15 cellular contexts compared by ENCODE assay signal in the genomic region with DNA sequence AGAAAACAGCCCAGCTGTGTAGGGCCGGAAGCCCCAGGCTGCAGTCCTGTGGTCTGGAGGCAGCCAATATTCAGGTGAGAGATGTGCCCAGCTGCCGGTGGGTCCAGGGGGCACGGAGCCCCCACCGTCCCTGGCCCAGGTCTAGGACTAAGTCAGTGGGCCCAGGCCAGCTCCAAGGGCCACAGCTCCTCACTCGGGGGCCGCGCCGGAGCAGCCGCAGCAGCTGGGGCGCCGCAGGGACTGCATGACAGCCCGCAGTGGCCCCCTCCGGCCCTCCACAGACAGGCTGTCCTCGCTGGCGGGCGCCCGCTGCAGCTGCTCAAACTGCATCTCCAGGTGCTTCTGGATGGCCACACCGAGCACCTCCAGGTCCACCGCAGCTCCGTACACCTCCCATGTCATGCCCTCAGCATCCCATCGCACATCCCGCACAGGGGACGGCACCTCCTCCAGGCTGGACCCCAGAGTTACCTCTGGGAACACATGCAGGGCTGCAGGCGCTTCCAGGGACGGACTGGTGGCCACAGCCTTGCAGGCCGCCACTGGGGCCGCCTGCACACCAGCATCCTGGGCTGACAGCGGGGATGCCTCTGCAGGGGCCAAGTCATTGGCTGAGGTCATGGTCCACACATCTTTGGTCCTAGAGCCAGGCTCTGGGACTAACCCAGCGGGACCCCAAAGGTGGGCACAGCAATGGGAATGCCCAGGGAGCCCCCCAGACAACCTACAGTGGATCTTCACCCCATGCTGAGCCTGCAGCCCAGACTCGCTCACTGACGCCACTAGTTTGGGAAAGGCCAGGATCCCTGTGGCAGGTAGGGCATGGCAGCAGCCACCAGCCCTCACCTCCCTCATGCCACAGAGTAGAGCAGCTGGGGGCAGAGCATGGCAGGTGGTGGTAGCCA. TPM values are rescaled to one million over a fixed set of nuclear protein-coding genes. Genes with fewer than 3 reads are reported as not detected.
A peak's percentile ranks its signal among the peaks of the same experiment; 100 is the strongest.
DNase-seq lines count a peak whose midpoint lies in the region; ATAC-seq and TF ChIP-seq lines count a peak whose summit lies in the region.
"Had no signal": no experiment of that assay in that cellular context is flagged by ENCODE, and none has a peak within 500 bp of the region (broad histone marks: within the 10 kb centered on the region; RNA-seq: fewer than 3 reads in every experiment).

No MANE protein-coding gene starts in this region.

- H3K27ac ChIP-seq in ascending aorta, result no peak overlapping the region
- no peak overlapping the region for H3K27ac ChIP-seq in transverse colon

- no peak for TF ChIP-seq EP300 in transverse colon (IDR thresholded peaks at IDR 0.05; ENCODE audit: low read depth)

- no peaks in the 10 kb centered on the region for H3K36me3 ChIP-seq in ascending aorta
- no peaks in the 10 kb centered on the region for H3K36me3 ChIP-seq in transverse colon

- no peak for TF ChIP-seq CTCF in ascending aorta (IDR thresholded peaks at IDR 0.05)
- TF ChIP-seq CTCF in transverse colon (IDR thresholded peaks at IDR 0.05), result no peak
- no peak for TF ChIP-seq CTCF in GM13977 (IDR thresholded peaks at IDR 0.05; ENCODE audit: extremely low read depth, insufficient read depth, missing control alignments)

- H3K4me1 ChIP-seq in ascending aorta, result peaks cover 2 to 5% of the 10 kb centered on the region in 2 donors
- peaks cover 0 to 8% (median 6%) of the 10 kb centered on the region in 4 donors for H3K4me1 ChIP-seq in transverse colon

- TF ChIP-seq POLR2A in transverse colon (IDR thresholded peaks at IDR 0.05), result no peak

- in situ Hi-C loops in transverse colon (cut with MboI; ENCODE audit: low pct_ligation_motif_present in 1 of 4, low pct_unique_long_range_greater_than_20kb in 1 of 4, low sequenced_read_pairs in 3 of 4), result no loop called here
- in situ Hi-C loops in GM13977 (cut with MboI; ENCODE audit: low pct_unique_long_range_greater_than_20kb, low sequenced_read_pairs, unreplicated experiment), result no loop called here

- H3K9me3 ChIP-seq in ascending aorta (no peaks in the 10 kb centered on the region), transverse colon (no peaks in the 10 kb centered on the region)

- WGBS in transverse colon (ENCODE audit: low coverage in 1 of 2), 2 donors, result 85 to 92% methylated on average over 5 to 31 of the region's 31 CpGs

- H3K27me3 ChIP-seq in ascending aorta (no peaks in the 10 kb centered on the region), transverse colon (no peaks in the 10 kb centered on the region)

- ATAC-seq in HG03039 (IDR thresholded peaks at IDR 0.05; ENCODE audit: unreplicated experiment), result no peak

- H3K4me3 ChIP-seq in ascending aorta (no peak overlapping the region), transverse colon (no peak overlapping the region)

- DNase-seq in activated naive CD4-positive, alpha-beta T cell treated with Interleukin-2 at 50 U/mL for 16 hours, result peak; percentile 1
- DNase-seq in activated naive CD4-positive, alpha-beta T cell (lab: John Stamatoyannopoulos, UW), result no peak
- DNase-seq in ascending aorta (ENCODE audit: low spot score in 2 of 2), result peak; percentile 7 to 60
- DNase-seq in mesenteric fat pad (ENCODE audit: low spot score), result peak; percentile 90
- peak; percentile 12 for DNase-seq in transverse colon
- DNase-seq in kidney tubule cell (ENCODE audit: low spot score), result no peak
- no peak for DNase-seq in GM13977 (ENCODE audit: low spot score)
- DNase-seq: amniotic stem cell, DMS 273 treated with DMSO at 0.1 percent for 48 hours, NCI-H1092, NCI-H345 had no signal

- intact Hi-C loops in ascending aorta (cut with DNase I), result no loop called here
- intact Hi-C loops in transverse colon (cut with DNase I; ENCODE audit: low total_unique reads), result no loop called here

RNA-seq across cellular contexts. Expression of gene GPRIN2, which starts 7.0 kb away (rescaled TPM):
- total RNA-seq in ascending aorta (6.3 TPM), mesenteric fat pad (not detected), transverse colon (10 to 100 TPM; 31.3 to 97.3 (median 53.1) TPM)
- total RNA-seq: HT1080; myocyte; T-helper 2 cell treated with Interferon-gamma antibody and Interleukin-4, amounts not matched to agents 100 ng/mL and 5 ng/mL, for 36 hours had no signal

RNA-seq across cellular contexts. Expression of gene SYT15, which starts 29.5 kb away (rescaled TPM):
- 50.9 TPM for total RNA-seq in ascending aorta
- 6.3 TPM for total RNA-seq in mesenteric fat pad
- total RNA-seq in transverse colon, result under 1 TPM; 0.32 to 0.80 (median 0.39) TPM

Comparison
In these comparisons a context has a peak if more than half of its experiments do, and no peak if none do; other contexts are left out.
1. DNase-seq: peak in activated naive CD4-positive, alpha-beta T cell treated with Interleukin-2 at 50 U/mL for 16 hours (single experiment), ascending aorta (2 of 2), mesenteric fat pad (single experiment) and transverse colon (single experiment); none in activated naive CD4-positive, alpha-beta T cell (0 of 4), kidney tubule cell (single experiment) and GM13977 (single experiment).